Comparison of ENCODE assay signal across 15 cellular contexts in genomic region chr6:112114577-112115223, GRCh38. TPM values are rescaled to one million over a fixed set of nuclear protein-coding genes. Genes with fewer than 3 reads are reported as not detected.
A peak's percentile ranks its signal among the peaks of the same experiment; 100 is the strongest.
DNase-seq lines count a peak whose midpoint lies in the region; ATAC-seq and TF ChIP-seq lines count a peak whose summit lies in the region.
"Had no signal": no experiment of that assay in that cellular context is flagged by ENCODE, and none has a peak within 500 bp of the region (broad histone marks: within the 10 kb centered on the region; RNA-seq: fewer than 3 reads in every experiment).

No MANE protein-coding gene starts in this region.

- H3K4me3 ChIP-seq in subcutaneous abdominal adipose tissue (ENCODE audit: low read depth in 1 of 5, low read length in 5 of 5), result no peak overlapping the region
- no peak overlapping the region for H3K4me3 ChIP-seq in upper lobe of left lung
- H3K4me3 ChIP-seq: BLaER1 treated with 17β-estradiol and CSF1 and Interleukin-3, amounts not matched to agents 10 nM and 100 nM; K562 had no signal

- 94% methylated on average over 3 of the region's 3 CpGs for WGBS in upper lobe of left lung, 2 donors

- no peak overlapping the region for H3K9ac ChIP-seq in subcutaneous abdominal adipose tissue (ENCODE audit: low read length in 5 of 5)
- H3K9ac ChIP-seq: BLaER1 treated with 17β-estradiol and CSF1 and Interleukin-3, amounts not matched to agents 10 nM and 100 nM had no signal

- in situ Hi-C loops in G401 (cut with HindIII; ENCODE audit: low sequenced_read_pairs), result no loop called here

- H3K27me3 ChIP-seq in subcutaneous abdominal adipose tissue (ENCODE audit: control insufficient read depth in 5 of 5, insufficient read depth in 4 of 5, low read length in 5 of 5), result no peaks in the 10 kb centered on the region
- no peaks in the 10 kb centered on the region for H3K27me3 ChIP-seq in upper lobe of left lung

- H3K36me3 ChIP-seq in subcutaneous abdominal adipose tissue (ENCODE audit: control insufficient read depth in 5 of 5, insufficient read depth in 5 of 5, low read length in 5 of 5), result peaks cover 77 to 100% (median 89%) of the 10 kb centered on the region in 5 donors
- H3K36me3 ChIP-seq in upper lobe of left lung, result peaks cover 0 to 76% (median 4%) of the 10 kb centered on the region in 4 donors
- H3K36me3 ChIP-seq: BLaER1 treated with 17β-estradiol and CSF1 and Interleukin-3, amounts not matched to agents 10 nM and 100 nM had no signal

- TF ChIP-seq EP300 in upper lobe of left lung (IDR thresholded peaks at IDR 0.05), result no peak

- H3K27ac ChIP-seq in subcutaneous abdominal adipose tissue (ENCODE audit: low read depth, low read length) (peak overlapping the region; percentile 24), upper lobe of left lung (no peak overlapping the region)
- H3K27ac ChIP-seq: BLaER1 treated with 17β-estradiol and CSF1 and Interleukin-3, amounts not matched to agents 10 nM and 100 nM had no signal

- H3K4me1 ChIP-seq in subcutaneous abdominal adipose tissue (ENCODE audit: control insufficient read depth in 5 of 5, insufficient read depth in 5 of 5, low read length in 5 of 5), result no peaks in the 10 kb centered on the region
- H3K4me1 ChIP-seq in upper lobe of left lung, result no peaks in the 10 kb centered on the region
- H3K4me1 ChIP-seq: Caco-2 had no signal

- no peak for TF ChIP-seq CTCF in upper lobe of left lung (IDR thresholded peaks at IDR 0.05)

- no peak for TF ChIP-seq POLR2A in upper lobe of left lung (IDR thresholded peaks at IDR 0.05)

- peak; percentile 26 for DNase-seq in G401 (ENCODE audit: low spot score)
- DNase-seq in NCI-H69 (lab: John Stamatoyannopoulos, UW), result peak; percentile 7
- DNase-seq in left lobe of liver (ENCODE audit: low spot score), result no peak
- no peak for DNase-seq in upper lobe of left lung
- DNase-seq: Caco-2, DMS153, DMS79, GF-D8, H9, IMR-90 had no signal

- ATAC-seq in left lobe of liver, result peak; percentile 64
- no peak for ATAC-seq in GM19328 (IDR thresholded peaks at IDR 0.05; ENCODE audit: unreplicated experiment)
- ATAC-seq in upper lobe of left lung (ENCODE audit: low FRiP score in 2 of 2), result no peak
- ATAC-seq in HG03354 (IDR thresholded peaks at IDR 0.05; ENCODE audit: poor library complexity, severe bottlenecking, unreplicated experiment), result no peak
- ATAC-seq: K562 had no signal

- H3K9me3 ChIP-seq in subcutaneous abdominal adipose tissue (ENCODE audit: control insufficient read depth in 5 of 5, low read length in 5 of 5) (no peaks in the 10 kb centered on the region), upper lobe of left lung (no peaks in the 10 kb centered on the region)
- H3K9me3 ChIP-seq: BLaER1 treated with 17β-estradiol and CSF1 and Interleukin-3, amounts not matched to agents 10 nM and 100 nM; Caco-2 had no signal

RNA-seq across cellular contexts. Expression of gene FAM229B, which starts 27.3 kb away (rescaled TPM):
- 4.5 and 5.0 TPM in 2 replicates for total RNA-seq in G401 (2014; rRNA removed; shearing (Covaris generic))
- total RNA-seq in left lobe of liver (13.6 TPM), upper lobe of left lung (10 to 100 TPM in 3 of 6 donors, 1 to 10 TPM in 3; 3.1 to 14.0 (median 10.4) TPM)

RNA-seq across cellular contexts. Expression of gene TUBE1, which starts 27.4 kb away (rescaled TPM):
- 12.2 and 17.1 TPM in 2 replicates for total RNA-seq in G401 (2014; rRNA removed; shearing (Covaris generic))
- total RNA-seq in left lobe of liver (31.9 TPM), upper lobe of left lung (10 to 100 TPM; 12.5 to 48.6 (median 21.0) TPM)

Comparison
In these comparisons a context has a peak if more than half of its experiments do, and no peak if none do; other contexts are left out.
1. DNase-seq: peak in G401 (single experiment) and NCI-H69 (single experiment); none in left lobe of liver (single experiment) and upper lobe of left lung (0 of 2).